Comparison of ENCODE assay signal across 1 cellular context in the genomic region with DNA sequence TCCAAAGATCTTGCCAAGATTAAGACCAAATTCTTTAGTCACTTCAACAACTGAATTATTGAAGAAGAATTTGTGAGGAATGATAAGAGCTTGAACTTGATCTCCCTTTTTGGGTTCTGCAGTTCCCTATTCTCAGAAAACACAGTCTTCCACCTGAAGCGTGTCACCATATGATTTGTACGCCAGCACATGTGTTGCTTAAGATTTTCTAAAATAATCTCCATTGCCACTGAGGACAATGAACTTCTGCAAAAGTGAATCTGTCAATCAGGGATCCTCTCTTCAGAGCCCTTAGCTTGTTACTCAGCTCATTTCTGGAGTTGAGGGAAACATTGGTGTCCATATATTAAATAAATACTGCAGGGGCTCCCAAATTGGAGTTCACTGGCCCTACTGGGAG.
TF ChIP-seq lines count a peak whose summit lies in the region.

No MANE protein-coding gene starts in this region.

TF ChIP-seq in SK-N-SH, 30 proteins besides CTCF, POLR2A, EP300 and RAD21 (continued from another document):
- TF ChIP-seq, protein P1, sequence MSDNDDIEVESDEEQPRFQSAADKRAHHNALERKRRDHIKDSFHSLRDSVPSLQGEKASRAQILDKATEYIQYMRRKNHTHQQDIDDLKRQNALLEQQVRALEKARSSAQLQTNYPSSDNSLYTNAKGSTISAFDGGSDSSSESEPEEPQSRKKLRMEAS (IDR thresholded peaks at IDR 0.05; ENCODE audit: low read depth): no peak
- TF ChIP-seq NFIC (IDR thresholded peaks at IDR 0.05; ENCODE audit: borderline replicate concordance): no peak
- no peak for TF ChIP-seq ELF1 (IDR thresholded peaks at IDR 0.05)
- no peak for TF ChIP-seq MEF2A (IDR thresholded peaks at IDR 0.05; ENCODE audit: borderline replicate concordance, low read depth)
